Comparison of ENCODE assay signal across 24 cellular contexts in the genomic region with DNA sequence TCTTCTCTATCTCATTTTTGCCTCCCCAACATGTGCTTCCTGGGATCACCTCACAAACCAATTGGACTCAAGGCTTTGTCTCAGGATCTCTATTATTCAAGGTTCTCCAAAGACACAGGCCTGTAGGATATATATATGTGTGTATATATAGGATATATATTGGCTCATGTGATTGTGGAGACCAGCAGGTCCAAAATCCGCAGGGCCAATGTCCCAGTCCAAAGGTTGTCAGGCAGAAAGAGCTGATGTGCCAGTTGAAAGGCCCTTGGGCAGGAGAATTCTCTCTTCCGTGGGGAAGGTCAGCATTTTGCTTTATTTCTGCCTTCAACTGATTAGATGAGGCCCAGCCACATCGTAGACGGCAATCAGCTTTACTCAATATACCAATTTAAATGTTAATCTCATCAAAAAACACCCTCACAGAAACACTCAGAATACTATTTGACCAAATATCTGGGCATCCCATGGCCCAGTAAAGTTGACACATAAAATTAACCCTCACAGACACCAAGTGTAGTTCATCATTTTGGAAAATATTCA. TPM values are rescaled to one million over a fixed set of nuclear protein-coding genes. Genes with fewer than 3 reads are reported as not detected.
"Had no signal": no experiment of that assay in that cellular context is flagged by ENCODE, and none has a peak within 500 bp of the region (broad histone marks: within the 10 kb centered on the region; RNA-seq: fewer than 3 reads in every experiment).

No MANE protein-coding gene starts in this region.

- H3K36me3 ChIP-seq: gastrocnemius medialis, transverse colon had no signal

- H3K27me3 ChIP-seq: testis had no signal

- FAIRE-seq: colon, keratinocyte, urothelium cell line had no signal

- ATAC-seq: gastrocnemius medialis, left ventricle myocardium superior, SK-N-SH treated with all-trans-retinoic acid at 6 μM for 48 hours had no signal

- H3K4me3 ChIP-seq: gastrocnemius medialis, hepatocyte, transverse colon had no signal

- DNase-seq: activated CD4-positive, CD25-positive, alpha-beta regulatory T cell treated with anti-CD3 and anti-CD28 coated beads, Interleukin-2, amount 50 U/mL, for 72 hours; activated gamma-delta T cell; activated T-cell treated with anti-CD3 and anti-CD28 coated beads, Interleukin-2, amount 50 U/mL, for 24 hours; effector CD8-positive, alpha-beta T cell; gastrocnemius medialis; naive B cell; nucleus accumbens; spleen; stimulated activated naive CD4-positive, alpha-beta T cell treated with Interleukin-2 at 50 U/mL for 16 hours; transverse colon had no signal

- H3K9me3 Mint-ChIP-seq: activated CD4-positive, alpha-beta memory T cell treated with anti-CD3 and anti-CD28 coated beads for 36 hours; activated T-cell treated with anti-CD3 and anti-CD28 coated beads, Interleukin-2, amount 50 U/mL, for 24 hours; central memory CD8-positive, alpha-beta T cell had no signal

- H3K4me3 Mint-ChIP-seq: activated CD4-positive, alpha-beta memory T cell treated with anti-CD3 and anti-CD28 coated beads for 36 hours; activated naive CD8-positive, alpha-beta T cell treated with anti-CD3 and anti-CD28 coated beads for 36 hours; central memory CD8-positive, alpha-beta T cell had no signal

- H3K27ac Mint-ChIP-seq: activated CD4-positive, alpha-beta memory T cell treated with anti-CD3 and anti-CD28 coated beads for 36 hours; activated CD4-positive, alpha-beta T cell treated with anti-CD3 and anti-CD28 coated beads, Interleukin-2, amount 10 ng/mL, durations not matched to agents 24 days and 14 days; activated naive CD8-positive, alpha-beta T cell treated with anti-CD3 and anti-CD28 coated beads for 36 hours; activated T-cell treated with anti-CD3 and anti-CD28 coated beads, Interleukin-2, amount 50 U/mL, for 24 hours had no signal

- H3K27ac ChIP-seq: gastrocnemius medialis, hepatocyte, spleen, testis, transverse colon had no signal

- H3K9me3 ChIP-seq: gastrocnemius medialis, testis, transverse colon had no signal

- H3K4me1 ChIP-seq: gastrocnemius medialis had no signal

RNA-seq across cellular contexts. Expression of a gene that starts 1.3 kb away (rescaled TPM):
- total RNA-seq: activated CD4-positive, alpha-beta T cell treated with anti-CD3 and anti-CD28 coated beads, Interleukin-2, amount 10 ng/mL, durations not matched to agents 24 days and 14 days; bronchial epithelial cell; epithelial cell of proximal tubule; gastrocnemius medialis; left ventricle myocardium superior; right cardiac atrium had no signal
- polyA plus RNA-seq: keratinocyte had no signal
